ENCODE assay signal across 8 cellular contexts in genomic region chr6:149060985-149061760, GRCh38.
DNase-seq lines count a peak whose midpoint lies in the region; ATAC-seq and TF ChIP-seq lines count a peak whose summit lies in the region.

No MANE protein-coding gene starts in this region.

- H3K9me3 ChIP-seq in DOHH2 (ENCODE audit: control insufficient read depth, insufficient read depth, low read length) = no peaks in the 10 kb centered on the region
- H3K9me3 ChIP-seq in mucosa of rectum (ENCODE audit: control insufficient read depth in 2 of 2, low read length in 2 of 2) = no peaks in the 10 kb centered on the region

- DNase-seq in NCI-H2081 (lab: John Stamatoyannopoulos, UW) (peak; percentile 46 to 81), midbrain (lab: John Stamatoyannopoulos, UW) (no peak), cortex of kidney (lab: John Stamatoyannopoulos, UW) (no peak), progenitor cell of endocrine pancreas (ENCODE audit: low spot score, unreplicated experiment) (no peak)
- DNase-seq in activated naive CD8-positive, alpha-beta T cell treated with anti-CD3 and anti-CD28 coated beads, Interleukin-2, amount 10 ng/mL, durations not matched to agents 7 days and 5 days = no peak
- DNase-seq in effector CD8-positive, alpha-beta T cell (lab: John Stamatoyannopoulos, UW) = no peak

- peaks cover 1% of the 10 kb centered on the region for H3K9me3 Mint-ChIP-seq in activated naive CD8-positive, alpha-beta T cell treated with anti-CD3 and anti-CD28 coated beads, Interleukin-2, amount 10 ng/mL, durations not matched to agents 7 days and 5 days
- no peaks in the 10 kb centered on the region for H3K9me3 Mint-ChIP-seq in progenitor cell of endocrine pancreas (ENCODE audit: low read depth)

- no peaks in the 10 kb centered on the region; the same call in 1 of the 2 replicates for H3K27me3 ChIP-seq in DOHH2 (ENCODE audit: control insufficient read depth, low read length)
- no peaks in the 10 kb centered on the region for H3K27me3 ChIP-seq in mucosa of rectum (ENCODE audit: control insufficient read depth in 2 of 2, insufficient read depth in 2 of 2, low read length in 2 of 2)

- POLR2A ChIA-PET in activated naive CD8-positive, alpha-beta T cell treated with anti-CD3 and anti-CD28 coated beads, Interleukin-2, amount 10 ng/mL, durations not matched to agents 7 days and 5 days (lab: Charles Lee) = interaction anchor here (0.9 to 1.4 kb wide), 3 partner anchors 15 to 110 kb away, joined by 3 to 6 read pairs (median 3); no protein-coding TSS in a partner anchor

- no peaks in the 10 kb centered on the region for H3K36me3 ChIP-seq in DOHH2 (ENCODE audit: control insufficient read depth, low read length)
- H3K36me3 ChIP-seq in mucosa of rectum (ENCODE audit: control insufficient read depth in 2 of 2, insufficient read depth in 2 of 2, low read length in 2 of 2) = no peaks in the 10 kb centered on the region

- H3K9me2 ChIP-seq in DOHH2 (replicated peaks; ENCODE audit: control insufficient read depth, low read length) = no peaks in the 10 kb centered on the region

- H3K4me3 Mint-ChIP-seq in activated naive CD8-positive, alpha-beta T cell treated with anti-CD3 and anti-CD28 coated beads, Interleukin-2, amount 10 ng/mL, durations not matched to agents 7 days and 5 days = peak overlapping the region; percentile 72
- no peak overlapping the region for H3K4me3 Mint-ChIP-seq in progenitor cell of endocrine pancreas (ENCODE audit: low read depth)

- H3F3A ChIP-seq in DOHH2 (ENCODE audit: control insufficient read depth, insufficient read depth) = peaks cover 4% of the 10 kb centered on the region; the same call in 1 of the 2 replicates

- H3K27ac Mint-ChIP-seq in activated naive CD8-positive, alpha-beta T cell treated with anti-CD3 and anti-CD28 coated beads, Interleukin-2, amount 10 ng/mL, durations not matched to agents 7 days and 5 days = peak overlapping the region; percentile 92
- H3K27ac Mint-ChIP-seq in progenitor cell of endocrine pancreas = no peak overlapping the region

- H3K27me3 Mint-ChIP-seq in activated naive CD8-positive, alpha-beta T cell treated with anti-CD3 and anti-CD28 coated beads, Interleukin-2, amount 10 ng/mL, durations not matched to agents 7 days and 5 days = no peaks in the 10 kb centered on the region
- H3K27me3 Mint-ChIP-seq in progenitor cell of endocrine pancreas = peaks cover 12% of the 10 kb centered on the region

- H4K20me1 ChIP-seq in DOHH2 (ENCODE audit: control insufficient read depth, insufficient read depth, low read depth, low read length) = no peaks in the 10 kb centered on the region

- H3K4me2 ChIP-seq in DOHH2 (ENCODE audit: low read length) = peak overlapping the region; percentile 51

- H3K4me3 ChIP-seq in DOHH2 (ENCODE audit: low read length) (no peak overlapping the region), mucosa of rectum (ENCODE audit: low read length in 2 of 2) (peak overlapping the region in 1 of 2 donors; percentile 45)

- peaks cover 9% of the 10 kb centered on the region for H3K36me3 Mint-ChIP-seq in activated naive CD8-positive, alpha-beta T cell treated with anti-CD3 and anti-CD28 coated beads, Interleukin-2, amount 10 ng/mL, durations not matched to agents 7 days and 5 days
- no peaks in the 10 kb centered on the region for H3K36me3 Mint-ChIP-seq in progenitor cell of endocrine pancreas (ENCODE audit: insufficient read depth)

- no peaks in the 10 kb centered on the region for H3K79me2 ChIP-seq in DOHH2 (ENCODE audit: control insufficient read depth, low read length)

- no peak for TF ChIP-seq CTCF in DOHH2 (IDR thresholded peaks at IDR 0.05; ENCODE audit: low read depth, low read length, poor library complexity, severe bottlenecking)
- no peak for TF ChIP-seq CTCF in progenitor cell of endocrine pancreas (IDR thresholded peaks at IDR 0.05; ENCODE audit: unreplicated experiment)

- peaks cover 56% of the 10 kb centered on the region for H3K4me1 ChIP-seq in DOHH2 (ENCODE audit: control insufficient read depth, low read length)
- peaks cover 16 to 27% of the 10 kb centered on the region in 2 donors for H3K4me1 ChIP-seq in mucosa of rectum (ENCODE audit: control insufficient read depth in 2 of 2, insufficient read depth in 2 of 2, low read length in 2 of 2)

- no peak for ATAC-seq in activated naive CD8-positive, alpha-beta T cell treated with anti-CD3 and anti-CD28 coated beads, Interleukin-2, amount 10 ng/mL, durations not matched to agents 7 days and 5 days (ENCODE audit: low read depth)

- H3K27ac ChIP-seq in DOHH2 (ENCODE audit: low read depth, low read length) (no peak overlapping the region), mucosa of rectum (ENCODE audit: low read depth in 2 of 2, low read length in 2 of 2) (peak overlapping the region; percentile 38 to 63)

- H3K9ac ChIP-seq in mucosa of rectum (ENCODE audit: low read depth in 1 of 2, low read length in 2 of 2) = peak overlapping the region in 1 of 2 donors; percentile 23

- peaks cover 42% of the 10 kb centered on the region for H3K4me1 Mint-ChIP-seq in activated naive CD8-positive, alpha-beta T cell treated with anti-CD3 and anti-CD28 coated beads, Interleukin-2, amount 10 ng/mL, durations not matched to agents 7 days and 5 days
- H3K4me1 Mint-ChIP-seq in progenitor cell of endocrine pancreas (ENCODE audit: low read depth) = peaks cover 21% of the 10 kb centered on the region

Comparison
In these comparisons a context has a peak if more than half of its experiments do, and no peak if none do; other contexts are left out.
1. DNase-seq: peak in NCI-H2081 (2 of 2); none in activated naive CD8-positive, alpha-beta T cell treated with anti-CD3 and anti-CD28 coated beads, Interleukin-2, amount 10 ng/mL, durations not matched to agents 7 days and 5 days (single experiment), effector CD8-positive, alpha-beta T cell (single experiment), midbrain (single experiment), cortex of kidney (single experiment) and progenitor cell of endocrine pancreas (single experiment).